In the genomic region with DNA sequence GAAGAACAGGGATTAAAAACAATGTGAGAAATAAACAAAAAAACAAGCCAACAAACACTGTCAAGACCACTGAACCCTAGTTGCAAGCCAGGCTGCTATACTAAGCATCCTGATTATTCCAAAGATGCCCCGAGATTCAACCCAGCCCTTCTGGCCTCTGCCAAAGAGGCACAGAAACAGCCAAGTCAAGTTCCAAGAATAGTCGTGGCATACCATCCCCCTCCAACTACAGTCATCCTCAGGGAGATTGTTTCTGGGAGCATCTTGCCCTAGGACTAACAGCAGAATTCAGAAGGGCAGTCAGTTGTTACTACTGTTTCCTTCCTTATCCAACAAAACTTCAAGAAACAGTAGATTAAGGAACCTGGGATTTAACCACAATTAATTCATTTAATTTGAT, we compare ENCODE assay signal across 1 cellular context.
TF ChIP-seq lines count a peak whose summit lies in the region.

No MANE protein-coding gene starts in this region.

TF ChIP-seq in IMR-90, 13 proteins besides CTCF, POLR2A, EP300 and RAD21 (continued from another document):
- TF ChIP-seq FOS (IDR thresholded peaks at IDR 0.05; ENCODE audit: low read depth, low read length) (no peak), NFE2L2 (IDR thresholded peaks at IDR 0.05; ENCODE audit: low read depth, low read length) (no peak; the same call in 1 of the 2 replicates)
